19 cellular contexts compared by ENCODE assay signal in the genomic region with DNA sequence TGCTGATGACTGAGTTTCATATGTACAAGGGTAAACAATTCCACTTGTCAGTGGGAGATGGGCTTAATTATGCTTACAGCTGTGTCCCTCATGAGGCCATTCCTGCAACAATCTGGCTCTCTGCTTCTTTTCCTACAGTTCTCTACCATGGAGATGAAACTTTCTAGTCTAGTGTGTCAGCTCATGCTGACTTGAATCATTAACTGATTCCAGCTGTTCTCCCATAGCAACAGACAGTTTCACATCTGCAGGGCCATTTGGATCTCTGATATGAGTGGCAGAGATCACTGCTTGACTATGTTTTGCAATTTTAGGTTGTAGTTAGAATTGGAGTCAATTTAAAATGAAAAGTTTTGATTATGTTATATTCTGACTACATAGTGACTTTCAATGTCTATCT.
"Had no signal": no experiment of that assay in that cellular context is flagged by ENCODE, and none has a peak within 500 bp of the region (broad histone marks: within the 10 kb centered on the region; RNA-seq: fewer than 3 reads in every experiment).

No MANE protein-coding gene starts in this region.

- DNase-seq: activated CD4-positive, alpha-beta T cell treated with anti-CD3 and anti-CD28 coated beads, Interleukin-2, amount 10 ng/mL, durations not matched to agents 7 days and 5 days; activated CD8-positive, alpha-beta memory T cell treated with anti-CD3 and anti-CD28 coated beads, Interleukin-2, amount 10 ng/mL, durations not matched to agents 7 days and 5 days; activated CD8-positive, alpha-beta T cell treated with anti-CD3 and anti-CD28 coated beads for 36 hours; activated effector memory CD4-positive, alpha-beta T cell treated with anti-CD3 and anti-CD28 coated beads, Interleukin-2, amount 50 U/mL, for 16 hours; activated naive CD4-positive, alpha-beta T cell treated with anti-CD3 and anti-CD28 coated beads, Interleukin-2, amount 10 ng/mL, durations not matched to agents 7 days and 5 days; activated T-cell treated with anti-CD3 and anti-CD28 coated beads for 4 hours; effector CD8-positive, alpha-beta T cell; heart right ventricle; kidney; naive thymus-derived CD8-positive, alpha-beta T cell; right cardiac atrium; stimulated activated CD4-positive, alpha-beta T cell treated with anti-CD3 and anti-CD28 coated beads, Interleukin-12 subunit alpha, Interleukin-12 subunit beta, amount 100 ng/mL, for 4 hours; stimulated activated CD4-positive, alpha-beta T cell treated with anti-CD3 and anti-CD28 coated beads, Interleukin-4, amount 100 ng/mL, for 4 hours; T-cell; tibial artery had no signal

- H3K4me3 ChIP-seq: heart right ventricle, lung, tibial artery had no signal

- H3K9ac ChIP-seq: parathyroid adenoma had no signal

- H3K4me1 ChIP-seq: heart right ventricle, parathyroid adenoma, tibial artery had no signal

- H3K36me3 ChIP-seq: heart right ventricle, neutrophil, tibial artery had no signal

- H2AFZ ChIP-seq: parathyroid adenoma had no signal

- H3K27ac ChIP-seq: heart right ventricle, neutrophil, parathyroid adenoma, tibial artery, VCaP had no signal

- H3K27me3 ChIP-seq: heart right ventricle, neutrophil, tibial artery had no signal

- H3K9me3 ChIP-seq: heart right ventricle, neutrophil, tibial artery had no signal

- H3K79me2 ChIP-seq: parathyroid adenoma had no signal
